In genomic region chr5:51336878-51337277, GRCh38 we compare ENCODE assay signal across 7 cellular contexts. TPM values are rescaled to one million over a fixed set of nuclear protein-coding genes. Genes with fewer than 3 reads are reported as not detected.
"Had no signal": no experiment of that assay in that cellular context is flagged by ENCODE, and none has a peak within 500 bp of the region (broad histone marks: within the 10 kb centered on the region; RNA-seq: fewer than 3 reads in every experiment).

No MANE protein-coding gene starts in this region.

- H3K27ac ChIP-seq: HL-60 had no signal

- H3K4me3 ChIP-seq: K562 had no signal

- DNase-seq: IMR-90, KBM-7, KG1 had no signal

RNA-seq across cellular contexts. Expression of gene ISL1, which starts 46.4 kb away (rescaled TPM):
- polyA plus RNA-seq: HepG2, IgD-negative memory B cell, IMR-90, K562 had no signal
